Comparison of ENCODE assay signal across 8 cellular contexts in the genomic region with DNA sequence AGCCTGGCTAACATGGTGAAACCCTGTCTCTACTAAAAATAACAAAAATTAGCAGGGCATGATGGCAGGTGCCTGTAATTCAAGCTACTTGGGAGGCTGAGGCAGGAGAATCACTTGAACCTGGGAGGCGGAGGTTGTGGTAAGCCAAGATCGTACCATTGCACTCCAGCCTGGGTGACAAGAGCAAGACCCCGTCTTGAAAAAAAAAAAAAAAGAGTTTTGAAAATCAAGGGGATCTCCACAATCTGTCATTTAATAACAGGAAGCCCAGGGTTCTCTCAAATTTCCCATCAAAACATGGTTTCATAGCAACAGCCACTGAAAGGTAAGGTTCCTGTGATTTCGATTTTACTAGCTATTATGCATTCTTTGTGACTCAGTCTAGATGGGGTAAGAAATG. TPM values are rescaled to one million over a fixed set of nuclear protein-coding genes. Genes with fewer than 3 reads are reported as not detected.
DNase-seq lines count a peak whose midpoint lies in the region; ATAC-seq and TF ChIP-seq lines count a peak whose summit lies in the region.
"Not testable (repeated sequence)": the region's sequence is repeated elsewhere in the genome, so short reads cannot be mapped to it uniquely, and the experiment has no call there.
"Had no signal": no experiment of that assay in that cellular context is flagged by ENCODE, and none has a peak within 500 bp of the region (broad histone marks: within the 10 kb centered on the region; RNA-seq: fewer than 3 reads in every experiment).

No MANE protein-coding gene starts in this region.

- H3K27ac Mint-ChIP-seq in activated T-helper 1 cell treated with anti-CD3 and anti-CD28 coated beads, Interleukin-12 subunit alpha, Interleukin-12 subunit beta, Interleukin-2, Interleukin-4 antibody, amounts not matched to agents 30 ng/mL and 10 ng/mL and 1 ng/mL, durations not matched to agents 14 hours and 24 hours and 36 hours, result peak overlapping the region; percentile 99

- peak; percentile 76 for ATAC-seq in GM18511 (IDR thresholded peaks at IDR 0.05; ENCODE audit: unreplicated experiment)
- peak; percentile 64 for ATAC-seq in GM21367 (IDR thresholded peaks at IDR 0.05; ENCODE audit: unreplicated experiment)
- peak; percentile 81 for ATAC-seq in HG02884 (IDR thresholded peaks at IDR 0.05; ENCODE audit: unreplicated experiment)
- ATAC-seq in HG03469 (IDR thresholded peaks at IDR 0.05; ENCODE audit: unreplicated experiment), result peak; percentile 71
- ATAC-seq in foreskin keratinocyte, result peak; percentile 27

- TF ChIP-seq CTCF in foreskin keratinocyte (conservative IDR thresholded peaks at IDR 0.05), result not testable (repeated sequence)

- H3K27me3 ChIP-seq in foreskin keratinocyte, result not testable (repeated sequence)

- peak overlapping the region; percentile 67 for H3K4me3 Mint-ChIP-seq in activated T-helper 1 cell treated with anti-CD3 and anti-CD28 coated beads, Interleukin-12 subunit alpha, Interleukin-12 subunit beta, Interleukin-2, Interleukin-4 antibody, amounts not matched to agents 30 ng/mL and 10 ng/mL and 1 ng/mL, durations not matched to agents 14 hours and 24 hours and 36 hours

- intact Hi-C loops in activated T-helper 1 cell treated with anti-CD3 and anti-CD28 coated beads, Interleukin-12 subunit alpha, Interleukin-12 subunit beta, Interleukin-2, Interleukin-4 antibody, amounts not matched to agents 30 ng/mL and 10 ng/mL and 1 ng/mL, durations not matched to agents 14 hours and 24 hours and 36 hours (cut with micrococcal nuclease), result loop anchor here (1.0 to 5.0 kb wide), 8 partner anchors 10 to 735 kb away; partner anchors contain the start of gene ZC3H12D

- not testable (repeated sequence) for H3K4me1 ChIP-seq in foreskin keratinocyte

- H3K27ac ChIP-seq in foreskin keratinocyte, result not testable (repeated sequence)

- H3K27me3 Mint-ChIP-seq in activated T-helper 1 cell treated with anti-CD3 and anti-CD28 coated beads, Interleukin-12 subunit alpha, Interleukin-12 subunit beta, Interleukin-2, Interleukin-4 antibody, amounts not matched to agents 30 ng/mL and 10 ng/mL and 1 ng/mL, durations not matched to agents 14 hours and 24 hours and 36 hours (ENCODE audit: insufficient read depth), result not testable (repeated sequence)

- DNase-seq in T-helper 9 cell (peak; percentile 44), foreskin keratinocyte (peak in 1 of 2 donors; percentile 42)
- DNase-seq in activated T-helper 1 cell treated with anti-CD3 and anti-CD28 coated beads, Interleukin-12 subunit alpha, Interleukin-12 subunit beta, Interleukin-2, Interleukin-4 antibody, amounts not matched to agents 30 ng/mL and 10 ng/mL and 1 ng/mL, durations not matched to agents 14 hours and 24 hours and 36 hours (ENCODE audit: low spot score), result peak; percentile 64

- H3K36me3 Mint-ChIP-seq in activated T-helper 1 cell treated with anti-CD3 and anti-CD28 coated beads, Interleukin-12 subunit alpha, Interleukin-12 subunit beta, Interleukin-2, Interleukin-4 antibody, amounts not matched to agents 30 ng/mL and 10 ng/mL and 1 ng/mL, durations not matched to agents 14 hours and 24 hours and 36 hours (ENCODE audit: low read depth), result not testable (repeated sequence)

- H3K4me1 Mint-ChIP-seq in activated T-helper 1 cell treated with anti-CD3 and anti-CD28 coated beads, Interleukin-12 subunit alpha, Interleukin-12 subunit beta, Interleukin-2, Interleukin-4 antibody, amounts not matched to agents 30 ng/mL and 10 ng/mL and 1 ng/mL, durations not matched to agents 14 hours and 24 hours and 36 hours (ENCODE audit: low read depth), result peaks cover 86% of the 10 kb centered on the region

- H3K9me3 Mint-ChIP-seq in activated T-helper 1 cell treated with anti-CD3 and anti-CD28 coated beads, Interleukin-12 subunit alpha, Interleukin-12 subunit beta, Interleukin-2, Interleukin-4 antibody, amounts not matched to agents 30 ng/mL and 10 ng/mL and 1 ng/mL, durations not matched to agents 14 hours and 24 hours and 36 hours, result not testable (repeated sequence)

RNA-seq across cellular contexts. Expression of gene ZC3H12D, which starts 10.0 kb away (rescaled TPM):
- total RNA-seq in activated T-helper 1 cell treated with anti-CD3 and anti-CD28 coated beads, Interleukin-12 subunit alpha, Interleukin-12 subunit beta, Interleukin-2, Interleukin-4 antibody, amounts not matched to agents 30 ng/mL and 10 ng/mL and 1 ng/mL, durations not matched to agents 14 hours and 24 hours and 36 hours, result 94.7 and 96.7 TPM in 2 replicates
- under 0.01 and 0.10 TPM in 2 replicates for total RNA-seq in foreskin keratinocyte
- 0.02 TPM in 1 of 2 replicates, not detected in the other for polyA plus RNA-seq in foreskin keratinocyte
- total RNA-seq: MCF 10A had no signal

RNA-seq across cellular contexts. Expression of gene PPIL4, which starts 51.0 kb away (rescaled TPM):
- 25.0 and 26.1 TPM in 2 replicates for total RNA-seq in activated T-helper 1 cell treated with anti-CD3 and anti-CD28 coated beads, Interleukin-12 subunit alpha, Interleukin-12 subunit beta, Interleukin-2, Interleukin-4 antibody, amounts not matched to agents 30 ng/mL and 10 ng/mL and 1 ng/mL, durations not matched to agents 14 hours and 24 hours and 36 hours
- 27.6 and 29.3 TPM in 2 replicates for total RNA-seq in foreskin keratinocyte
- polyA plus RNA-seq in foreskin keratinocyte, result 11.0 and 13.8 TPM in 2 replicates

Comparison
In these comparisons a context has a peak if more than half of its experiments do, and no peak if none do; other contexts are left out.
1. ATAC-seq: peak in every context shown above with its lines; median percentile 81 in HG02884; 76 in GM18511; 71 in HG03469; 64 in GM21367; 27 in foreskin keratinocyte.
2. RNA of gene ZC3H12D, which starts 10.0 kb away (total RNA-seq): 94.7 to 96.7 TPM in activated T-helper 1 cell treated with anti-CD3 and anti-CD28 coated beads, Interleukin-12 subunit alpha, Interleukin-12 subunit beta, Interleukin-2, Interleukin-4 antibody, amounts not matched to agents 30 ng/mL and 10 ng/mL and 1 ng/mL, durations not matched to agents 14 hours and 24 hours and 36 hours; under 0.01 to 0.10 TPM in foreskin keratinocyte; every median in the first group is over 10 times any median in the second.